ENCODE assay signal across 11 cellular contexts in genomic region chr3:48426401-48426909, GRCh38. TPM values are rescaled to one million over a fixed set of nuclear protein-coding genes. Genes with fewer than 3 reads are reported as not detected.
DNase-seq lines count a peak whose midpoint lies in the region; ATAC-seq, FAIRE-seq and TF ChIP-seq lines count a peak whose summit lies in the region.
"Had no signal": no experiment of that assay in that cellular context is flagged by ENCODE, and none has a peak within 500 bp of the region (broad histone marks: within the 10 kb centered on the region; RNA-seq: fewer than 3 reads in every experiment).

No MANE protein-coding gene starts in this region.

- H3K9me1 ChIP-seq in IMR-90 (ENCODE audit: insufficient read depth, low read length) = peaks cover 16% of the 10 kb centered on the region

- H4K91ac ChIP-seq in IMR-90 (ENCODE audit: insufficient read depth, low read depth, low read length) (no peak overlapping the region), H1 (replicated peaks; ENCODE audit: insufficient read length, low read length) (no peak overlapping the region)

- dilution Hi-C loops in IMR-90 (cut with HindIII; ENCODE audit: low sequenced_read_pairs, unreplicated experiment) = no loop called here

- H3K4me2 ChIP-seq in IMR-90 (ENCODE audit: low read depth, low read length) = no peak overlapping the region
- H3K4me2 ChIP-seq in H1 (ENCODE audit: insufficient read depth in 1 of 2, low read depth in 2 of 2, low read length in 2 of 2) = no peak overlapping the region; a peak in 1 of 4 replicates

- H3K23ac ChIP-seq in IMR-90 (ENCODE audit: low read depth, low read length) (no peak overlapping the region), H1 (ENCODE audit: insufficient read length) (no peak overlapping the region)

- H4K20me1 ChIP-seq in IMR-90 (ENCODE audit: insufficient read depth, low read length) (peaks cover 30% of the 10 kb centered on the region), H1 (replicated peaks in 1 of 2; ENCODE audit: control insufficient read depth in 1 of 2, insufficient read depth in 2 of 2, low read length in 2 of 2) (peaks cover 20 to 39% of the 10 kb centered on the region in 2 experiments)

- H4K5ac ChIP-seq in IMR-90 (ENCODE audit: low read depth, low read length) = no peak overlapping the region
- H4K5ac ChIP-seq in H1 (ENCODE audit: insufficient read length, low read depth, low read length) = no peak overlapping the region

- DNase-seq in IMR-90 (no peak), H1 (ENCODE audit: low read depth in 1 of 2, low spot score in 2 of 2) (no peak), right lobe of liver (no peak), sciatic nerve (ENCODE audit: low spot score) (no peak), omental fat pad (ENCODE audit: low spot score) (no peak), NCI-H446 treated with DMSO at 0.1 percent for 48 hours (lab: John Stamatoyannopoulos, UW) (no peak)
- no peak for DNase-seq in stimulated activated CD4-positive, alpha-beta T cell treated with anti-CD3 and anti-CD28 coated beads, Interleukin-4, amount 100 ng/mL, for 24 hours
- DNase-seq: activated effector memory CD4-positive, alpha-beta T cell treated with Interleukin-2 at 50 U/mL for 16 hours; BE2C; NCI-H1048 had no signal

- H3K56ac ChIP-seq in IMR-90 (ENCODE audit: extremely low read depth, insufficient read depth, low read length) = no peak overlapping the region
- H3K56ac ChIP-seq in H1 (replicated peaks; ENCODE audit: insufficient read length, low read depth, low read length) = no peak overlapping the region

- in situ Hi-C loops in IMR-90 (cut with MboI; ENCODE audit: low sequenced_read_pairs) = no loop called here

- TF ChIP-seq RAD21 in IMR-90 (IDR thresholded peaks at IDR 0.05; ENCODE audit: low read length) (no peak), H1 (IDR thresholded peaks at IDR 0.05 in 1 of 2, conservative IDR thresholded peaks at IDR 0.05 in 1 of 2; ENCODE audit: low read depth in 2 of 2, low read length in 2 of 2) (no peak)

- POLR2A ChIA-PET in IMR-90 (lab: Charles Lee; ENCODE audit: unreplicated experiment) = no interaction called here
- POLR2A ChIA-PET in H1 (lab: Charles Lee; ENCODE audit: partially characterized antibody) = interaction anchor here (0.6 to 31.5 kb wide), 11 partner anchors 7 to 197 kb away, joined by 3 to 650 read pairs (median 3); partner anchors contain the start of genes ATRIP, CCDC51, FBXW12 and TMA7

- H2AFZ ChIP-seq in IMR-90 (replicated peaks; ENCODE audit: low read length, poor library complexity) (peak overlapping the region; percentile 33), H1 (ENCODE audit: low read length) (no peak overlapping the region)

- H3K4ac ChIP-seq in IMR-90 (ENCODE audit: low read depth, low read length) = 0 out of 2 replicates have a peak overlapping the region, but pooled peaks have one; percentile 9
- no peak overlapping the region for H3K4ac ChIP-seq in H1 (replicated peaks; ENCODE audit: insufficient read length, low read depth, low read length)

- H3K36me3 ChIP-seq in IMR-90 (ENCODE audit: control insufficient read depth, insufficient read depth, low read length) (peaks cover 6% of the 10 kb centered on the region; the same call in 1 of the 2 replicates), H1 (ENCODE audit: control insufficient read depth in 2 of 4, insufficient read depth in 4 of 4, low read length in 3 of 4) (peaks cover 5 to 9% (median 5%) of the 10 kb centered on the region in 4 experiments; a peak in 6 of 8 replicates), right lobe of liver (no peaks in the 10 kb centered on the region)
- H3K36me3 ChIP-seq: BE2C had no signal

- H2BK15ac ChIP-seq in IMR-90 (ENCODE audit: low read depth, low read length) = no peak overlapping the region
- H2BK15ac ChIP-seq in H1 (ENCODE audit: low read length) = no peak overlapping the region

- H3K27me3 ChIP-seq in IMR-90 (ENCODE audit: control insufficient read depth, insufficient read depth, low read length) (no peaks in the 10 kb centered on the region), H1 (replicated peaks in 1 of 4; ENCODE audit: control insufficient read depth in 3 of 4, extremely low read depth in 1 of 4, insufficient read depth in 3 of 4, low read length in 3 of 4) (no peaks in the 10 kb centered on the region), right lobe of liver (no peaks in the 10 kb centered on the region)
- H3K27me3 ChIP-seq: BE2C had no signal

- peaks cover 29% of the 10 kb centered on the region for H3K4me1 ChIP-seq in IMR-90 (ENCODE audit: control insufficient read depth, insufficient read depth, low read length)
- H3K4me1 ChIP-seq in H1 (replicated peaks in 1 of 4; ENCODE audit: control insufficient read depth in 3 of 4, insufficient read depth in 4 of 4, low read length in 3 of 4) = peaks cover 7 to 40% (median 20%) of the 10 kb centered on the region in 4 experiments
- H3K4me1 ChIP-seq in right lobe of liver = peaks cover 2 to 72% (median 20%) of the 10 kb centered on the region in 4 donors
- H3K4me1 ChIP-seq: BE2C had no signal

- H3K27ac ChIP-seq in IMR-90 (ENCODE audit: insufficient read depth, low read length) (no peak overlapping the region), H1 (ENCODE audit: low read depth, low read length) (no peak overlapping the region), right lobe of liver (peak overlapping the region in 2 of 3 donors; percentile 15 to 29)

- H3K4me3 ChIP-seq in IMR-90 (ENCODE audit: insufficient read depth, low read depth, low read length) = no peak overlapping the region
- H3K4me3 ChIP-seq in H1 (ENCODE audit: extremely low read depth in 1 of 4, insufficient read depth in 2 of 4, low read depth in 3 of 4, low read length in 4 of 4) = no peak overlapping the region
- H3K4me3 ChIP-seq in right lobe of liver = peak overlapping the region in 2 of 3 donors; percentile 78 to 96

- peaks cover 25 to 65% of the 10 kb centered on the region in 2 experiments; a peak in 3 of 4 replicates for H3K79me1 ChIP-seq in IMR-90 (ENCODE audit: low read depth in 1 of 2, low read length in 2 of 2)
- H3K79me1 ChIP-seq in H1 (ENCODE audit: low read depth, low read length) = peaks cover 46% of the 10 kb centered on the region

- no peak overlapping the region for H3K18ac ChIP-seq in IMR-90 (ENCODE audit: low read depth, low read length)
- no peak overlapping the region for H3K18ac ChIP-seq in H1 (ENCODE audit: extremely low read depth, low read length)

- H2AK5ac ChIP-seq in IMR-90 (ENCODE audit: low read depth, low read length) (peak overlapping the region; percentile 8; the same call in 1 of the 2 replicates), H1 (ENCODE audit: low read depth, low read length) (no peak overlapping the region)

- TF ChIP-seq POLR2A in IMR-90 (IDR thresholded peaks at IDR 0.05; ENCODE audit: low read depth, low read length) (no peak), H1 (IDR thresholded peaks at IDR 0.05; ENCODE audit: control extremely low read depth in 1 of 2, low read depth in 2 of 2, low read length in 2 of 2) (no peak), right lobe of liver (IDR thresholded peaks at IDR 0.05) (no peak)

- H3K14ac ChIP-seq in IMR-90 (replicated peaks; ENCODE audit: low read depth, low read length) (peak overlapping the region; percentile 40; the same call in 1 of the 2 replicates), H1 (ENCODE audit: insufficient read length) (no peak overlapping the region)

- H3K9ac ChIP-seq in IMR-90 (ENCODE audit: low read depth, low read length) (no peak overlapping the region), H1 (replicated peaks in 1 of 4; ENCODE audit: extremely low read depth in 1 of 4, low read depth in 3 of 4, low read length in 3 of 4) (no peak overlapping the region; a peak in 3 of 7 replicates)

- H2BK5ac ChIP-seq in IMR-90 (ENCODE audit: low read depth, low read length, poor library complexity, severe bottlenecking) (no peak overlapping the region), H1 (ENCODE audit: low read depth, low read length) (no peak overlapping the region)

- 72% methylated on average over 5 of the region's 11 CpGs; no CpG with 5 or more reads in 1 of the 2 experiments for WGBS in IMR-90 (ENCODE audit: extremely low coverage in 2 of 2, insufficient read length in 1 of 2), 2 experiments
- WGBS in H1 (ENCODE audit: extremely low coverage in 1 of 2, insufficient coverage in 1 of 2, insufficient read length in 1 of 2, insufficient replicate concordance in 2 of 2, low coverage in 1 of 2, low lambda C conversion rate in 2 of 2, missing lambda C conversion rate in 1 of 2), 2 experiments = 96% methylated on average over 9 of the region's 11 CpGs; no CpG with 5 or more reads in 1 of the 2 experiments
- WGBS in right lobe of liver (ENCODE audit: insufficient coverage, low coverage, low lambda C conversion rate, missing lambda C conversion rate) = 20% methylated on average over 6 of the region's 11 CpGs

- ATAC-seq in IMR-90 (ENCODE audit: low read depth) (no peak), right lobe of liver (no peak), sciatic nerve (peak; percentile 23), omental fat pad (ENCODE audit: low FRiP score) (no peak), GM19463 (IDR thresholded peaks at IDR 0.05; ENCODE audit: unreplicated experiment) (no peak)

- H3K23me2 ChIP-seq in H1 (ENCODE audit: low read depth, low read length) = peaks cover 13% of the 10 kb centered on the region

- H2BK20ac ChIP-seq in IMR-90 (ENCODE audit: low read depth, low read length) (no peak overlapping the region), H1 (ENCODE audit: low read length) (no peak overlapping the region)

- no peak overlapping the region for H2BK12ac ChIP-seq in H1 (ENCODE audit: low read depth, low read length)

- H2BK120ac ChIP-seq in IMR-90 (ENCODE audit: low read depth, low read length) (no peak overlapping the region), H1 (replicated peaks; ENCODE audit: low read depth, low read length) (no peak overlapping the region)

- H3K9me3 ChIP-seq in IMR-90 (ENCODE audit: control insufficient read depth, insufficient read depth, low read length) (no peaks in the 10 kb centered on the region), H1 (ENCODE audit: insufficient read depth in 2 of 2, low read depth in 1 of 2, low read length in 1 of 2) (no peaks in the 10 kb centered on the region), right lobe of liver (no peaks in the 10 kb centered on the region)
- H3K9me3 ChIP-seq: BE2C had no signal

- H4K8ac ChIP-seq in IMR-90 (ENCODE audit: low read depth in 2 of 2, low read length in 2 of 2) = no peak overlapping the region
- H4K8ac ChIP-seq in H1 (ENCODE audit: extremely low read depth, insufficient read depth, low read length) = 0 out of 2 replicates have a peak overlapping the region, but pooled peaks have one; percentile 18

- CTCF ChIA-PET in IMR-90 (lab: Yijun Ruan, JAX) = no interaction called here
- CTCF ChIA-PET in H1 (lab: Charles Lee; ENCODE audit: partially characterized antibody) = interaction anchor here (0.6 to 5.4 kb wide), 5 partner anchors 10 to 152 kb away, joined by 3 to 34 read pairs (median 3); no protein-coding TSS in a partner anchor

- peaks cover 32 to 76% of the 10 kb centered on the region in 2 experiments for H3K79me2 ChIP-seq in H1 (ENCODE audit: control insufficient read depth in 1 of 2, insufficient read depth in 2 of 2, low read length in 2 of 2)

- peak overlapping the region; percentile 19 for H2AK9ac ChIP-seq in IMR-90 (replicated peaks; ENCODE audit: low read depth, low read length, poor library complexity)

- BruUV-seq in IMR-90 (replicated peaks; lab: Mats Ljungman, UMichigan) = no TSS peak

- FAIRE-seq in H1 (lab: Jason Lieb, UNC) = no peak

- no peak for TF ChIP-seq EP300 in H1 (IDR thresholded peaks at IDR 0.05; ENCODE audit: borderline replicate concordance in 1 of 2, low read depth in 2 of 2, low read length in 2 of 2)

- TF ChIP-seq CTCF in IMR-90 (conservative IDR thresholded peaks at IDR 0.05; ENCODE audit: low read depth, low read length) (no peak), H1 (IDR thresholded peaks at IDR 0.05; ENCODE audit: control extremely low read depth in 1 of 3, insufficient read depth in 1 of 3, low read depth in 1 of 3, low read length in 3 of 3) (no peak), right lobe of liver (IDR thresholded peaks at IDR 0.05) (no peak), omental fat pad (IDR thresholded peaks at IDR 0.05) (no peak)

- intact Hi-C loops in IMR-90 (cut with micrococcal nuclease) (no loop called here), right lobe of liver (cut with DNase I) (no loop called here), sciatic nerve (cut with DNase I) (no loop called here)

RNA-seq across cellular contexts. Expression of gene PLXNB1, which starts 3.4 kb away (rescaled TPM):
- total RNA-seq in IMR-90 (2012; rRNA removed) = 5.2 and 9.2 TPM in 2 replicates
- 25.3 and 27.0 TPM in 2 replicates for polyA plus RNA-seq in IMR-90 (2012; rRNA removed)
- polyA plus RNA-seq in IMR-90 (2012; cell fraction: cytosol; rRNA removed) = 11.3 and 16.3 TPM in 2 replicates
- polyA plus RNA-seq in IMR-90 (2012; cell fraction: nucleus; rRNA removed; ENCODE audit: low replicate concordance) = 156 and 317 TPM in 2 replicates
- total RNA-seq in H1 (2021; fragmentation: NEBNext Ultra II Directional; extraction: Animal tissue kit (Norgen Biotek cat#: 25700)) = 114 and 115 TPM in 2 replicates
- 109 and 149 TPM in 2 replicates for polyA plus RNA-seq in H1 (2011; rRNA removed)
- 117 TPM for polyA plus RNA-seq in H1 (2011; cell fraction: cytosol; rRNA removed)
- polyA plus RNA-seq in H1 (2011; cell fraction: nucleus; rRNA removed) = 1,123 TPM
- 136 to 155 TPM (median 141 TPM) in 4 replicates for polyA plus RNA-seq in H1 (2012, experiment 1 of 2)
- polyA plus RNA-seq in H1 (2012, experiment 2 of 2) = 102 TPM
- 102 TPM for polyA plus RNA-seq in H1 (2013, experiment 1 of 2)
- 83.3 TPM for polyA plus RNA-seq in H1 (2013, experiment 2 of 2)
- 82.5 and 154 TPM in 2 replicates for polyA minus RNA-seq in H1 (2011; rRNA and poly(A)+ RNA removed)
- polyA minus RNA-seq in H1 (2011; cell fraction: cytosol; rRNA and poly(A)+ RNA removed) = 100 TPM
- polyA minus RNA-seq in H1 (2011; cell fraction: nucleus; rRNA and poly(A)+ RNA removed) = 265 TPM
- 100 to 1,000 TPM in 2 of 6 experiments, 10 to 100 TPM in 4; 65.9 to 132 (median 86.5) TPM for total RNA-seq in right lobe of liver
- total RNA-seq in sciatic nerve = 121 TPM
- 10 to 100 TPM; 66.7 to 91.3 (median 77.1) TPM for total RNA-seq in omental fat pad

RNA-seq across cellular contexts. Expression of gene CCDC51, which starts 13.5 kb away (rescaled TPM):
- 15.3 and 16.1 TPM in 2 replicates for total RNA-seq in IMR-90 (2012; rRNA removed)
- 11.0 TPM in 2 replicates for polyA plus RNA-seq in IMR-90 (2012; rRNA removed)
- polyA plus RNA-seq in IMR-90 (2012; cell fraction: cytosol; rRNA removed) = 11.0 and 14.3 TPM in 2 replicates
- 4.0 and 4.7 TPM in 2 replicates for polyA plus RNA-seq in IMR-90 (2012; cell fraction: nucleus; rRNA removed; ENCODE audit: low replicate concordance)
- total RNA-seq in H1 (2021; fragmentation: NEBNext Ultra II Directional; extraction: Animal tissue kit (Norgen Biotek cat#: 25700)) = 20.3 and 21.3 TPM in 2 replicates
- polyA plus RNA-seq in H1 (2011; rRNA removed) = 19.7 and 21.4 TPM in 2 replicates
- 26.3 TPM for polyA plus RNA-seq in H1 (2011; cell fraction: cytosol; rRNA removed)
- polyA plus RNA-seq in H1 (2011; cell fraction: nucleus; rRNA removed) = 18.4 TPM
- polyA plus RNA-seq in H1 (2012, experiment 1 of 2) = 24.1 to 30.2 TPM (median 28.9 TPM) in 4 replicates
- polyA plus RNA-seq in H1 (2012, experiment 2 of 2) = 17.1 TPM
- 16.7 TPM for polyA plus RNA-seq in H1 (2013, experiment 1 of 2)
- polyA plus RNA-seq in H1 (2013, experiment 2 of 2) = 16.9 TPM
- polyA minus RNA-seq in H1 (2011; rRNA and poly(A)+ RNA removed) = 17.1 and 17.4 TPM in 2 replicates
- polyA minus RNA-seq in H1 (2011; cell fraction: cytosol; rRNA and poly(A)+ RNA removed) = 7.3 TPM
- 7.7 TPM for polyA minus RNA-seq in H1 (2011; cell fraction: nucleus; rRNA and poly(A)+ RNA removed)
- total RNA-seq in right lobe of liver = 10 to 100 TPM in 2 of 6 experiments, 1 to 10 TPM in 4; 5.9 to 16.0 (median 8.1) TPM
- total RNA-seq in sciatic nerve = 10.6 TPM
- 10 to 100 TPM; 11.6 to 15.1 (median 13.6) TPM for total RNA-seq in omental fat pad

RNA-seq across cellular contexts. Expression of gene TMA7, which starts 13.6 kb away (rescaled TPM):
- total RNA-seq in IMR-90 (2012; rRNA removed) (81.9 and 131 TPM in 2 replicates), right lobe of liver (100 to 1,000 TPM in 2 of 6 experiments, 10 to 100 TPM in 4; 64.8 to 182 (median 80.1) TPM), sciatic nerve (154 TPM), omental fat pad (100 to 1,000 TPM; 239 to 266 (median 255) TPM)
- polyA plus RNA-seq in IMR-90 (2012; rRNA removed) (220 and 240 TPM in 2 replicates), H1 (2011; rRNA removed) (83.3 and 138 TPM in 2 replicates)
- polyA plus RNA-seq in IMR-90 (2012; cell fraction: cytosol; rRNA removed) = 76.2 and 162 TPM in 2 replicates
- 19.3 and 97.5 TPM in 2 replicates for polyA plus RNA-seq in IMR-90 (2012; cell fraction: nucleus; rRNA removed; ENCODE audit: low replicate concordance)
- total RNA-seq in H1 (2021; fragmentation: NEBNext Ultra II Directional; extraction: Animal tissue kit (Norgen Biotek cat#: 25700)) = 305 and 322 TPM in 2 replicates
- polyA plus RNA-seq in H1 (2011; cell fraction: cytosol; rRNA removed) = 282 TPM
- 36.5 TPM for polyA plus RNA-seq in H1 (2011; cell fraction: nucleus; rRNA removed)
- 470 to 570 TPM (median 490 TPM) in 4 replicates for polyA plus RNA-seq in H1 (2012, experiment 1 of 2)
- polyA plus RNA-seq in H1 (2012, experiment 2 of 2) = 141 TPM
- 965 TPM for polyA plus RNA-seq in H1 (2013, experiment 1 of 2)
- polyA plus RNA-seq in H1 (2013, experiment 2 of 2) = 959 TPM
- polyA minus RNA-seq in H1 (2011; rRNA and poly(A)+ RNA removed) = 8.2 and 9.6 TPM in 2 replicates
- polyA minus RNA-seq in H1 (2011; cell fraction: cytosol; rRNA and poly(A)+ RNA removed) = 42.3 TPM
- polyA minus RNA-seq in H1 (2011; cell fraction: nucleus; rRNA and poly(A)+ RNA removed) = 34.3 TPM

RNA-seq across cellular contexts. Expression of gene ATRIP, which starts 20.1 kb away (rescaled TPM):
- 7.2 and 10.8 TPM in 2 replicates for total RNA-seq in IMR-90 (2012; rRNA removed)
- polyA plus RNA-seq in IMR-90 (2012; rRNA removed) = 6.8 and 7.2 TPM in 2 replicates
- 3.8 and 4.0 TPM in 2 replicates for polyA plus RNA-seq in IMR-90 (2012; cell fraction: cytosol; rRNA removed)
- 8.2 and 14.4 TPM in 2 replicates for polyA plus RNA-seq in IMR-90 (2012; cell fraction: nucleus; rRNA removed; ENCODE audit: low replicate concordance)
- 16.7 and 20.2 TPM in 2 replicates for total RNA-seq in H1 (2021; fragmentation: NEBNext Ultra II Directional; extraction: Animal tissue kit (Norgen Biotek cat#: 25700))
- polyA plus RNA-seq in H1 (2011; rRNA removed) = 16.6 and 18.5 TPM in 2 replicates
- 15.0 TPM for polyA plus RNA-seq in H1 (2011; cell fraction: cytosol; rRNA removed)
- polyA plus RNA-seq in H1 (2011; cell fraction: nucleus; rRNA removed) = 36.5 TPM
- 12.7 to 14.1 TPM (median 13.8 TPM) in 4 replicates for polyA plus RNA-seq in H1 (2012, experiment 1 of 2)
- 11.0 TPM for polyA plus RNA-seq in H1 (2012, experiment 2 of 2)
- polyA plus RNA-seq in H1 (2013, experiment 1 of 2) = 14.8 TPM
- 12.6 TPM for polyA plus RNA-seq in H1 (2013, experiment 2 of 2)
- 28.6 and 29.3 TPM in 2 replicates for polyA minus RNA-seq in H1 (2011; rRNA and poly(A)+ RNA removed)
- 10.1 TPM for polyA minus RNA-seq in H1 (2011; cell fraction: cytosol; rRNA and poly(A)+ RNA removed)
- 25.2 TPM for polyA minus RNA-seq in H1 (2011; cell fraction: nucleus; rRNA and poly(A)+ RNA removed)
- total RNA-seq in right lobe of liver = 1 to 10 TPM; 2.4 to 4.5 (median 3.2) TPM
- 7.5 TPM for total RNA-seq in sciatic nerve
- total RNA-seq in omental fat pad = 1 to 10 TPM; 4.0 to 6.5 (median 5.5) TPM

RNA-seq across cellular contexts. Expression of gene FBXW12, which starts 54.4 kb away (rescaled TPM):
- total RNA-seq in IMR-90 (2012; rRNA removed) (not detected in 2 replicates), right lobe of liver (not detected), sciatic nerve (0.27 TPM), omental fat pad (not detected)
- polyA plus RNA-seq in IMR-90 (2012; rRNA removed) (not detected in 2 replicates), H1 (2011; rRNA removed) (0.41 and 0.85 TPM in 2 replicates)
- polyA plus RNA-seq in IMR-90 (2012; cell fraction: cytosol; rRNA removed) = not detected in 2 replicates
- polyA plus RNA-seq in IMR-90 (2012; cell fraction: nucleus; rRNA removed; ENCODE audit: low replicate concordance) = 0.07 TPM in 1 of 2 replicates, not detected in the other
- 0.35 TPM in 1 of 2 replicates, not detected in the other for total RNA-seq in H1 (2021; fragmentation: NEBNext Ultra II Directional; extraction: Animal tissue kit (Norgen Biotek cat#: 25700))
- 0.44 TPM for polyA plus RNA-seq in H1 (2011; cell fraction: cytosol; rRNA removed)
- 1.3 TPM for polyA plus RNA-seq in H1 (2011; cell fraction: nucleus; rRNA removed)
- 0.48 to 0.88 TPM (median 0.68 TPM) in 4 replicates for polyA plus RNA-seq in H1 (2012, experiment 1 of 2)
- polyA plus RNA-seq in H1 (2012, experiment 2 of 2) = not detected
- polyA plus RNA-seq in H1 (2013, experiment 1 of 2) = 0.22 TPM
- polyA plus RNA-seq in H1 (2013, experiment 2 of 2) = 0.15 TPM
- 2.1 and 2.2 TPM in 2 replicates for polyA minus RNA-seq in H1 (2011; rRNA and poly(A)+ RNA removed)
- polyA minus RNA-seq in H1 (2011; cell fraction: cytosol; rRNA and poly(A)+ RNA removed) = not detected
- 1.9 TPM for polyA minus RNA-seq in H1 (2011; cell fraction: nucleus; rRNA and poly(A)+ RNA removed)

Comparison
In these comparisons a context has a peak if more than half of its experiments do, and no peak if none do; other contexts are left out.
1. H3K27ac ChIP-seq: peak in right lobe of liver (2 of 3); none in IMR-90 (single experiment) and H1 (single experiment).
2. H3K4me3 ChIP-seq: peak in right lobe of liver (2 of 3); none in IMR-90 (single experiment) and H1 (0 of 4).